ENCODE assay signal across 29 cellular contexts in genomic region chr15:65468229-65468628, GRCh38.
"Had no signal": no experiment of that assay in that cellular context is flagged by ENCODE, and none has a peak within 500 bp of the region (broad histone marks: within the 10 kb centered on the region; RNA-seq: fewer than 3 reads in every experiment).

No MANE protein-coding gene starts in this region.

- DNase-seq: natural killer cell; occipital lobe; ovary; posterior cingulate gyrus; psoas muscle; right cardiac atrium; right lobe of liver; sigmoid colon; small intestine; stimulated activated CD4-positive, alpha-beta T cell treated with anti-CD3 and anti-CD28 coated beads, Interleukin-15, amount 100 ng/mL, for 24 hours; stimulated activated CD4-positive, alpha-beta T cell treated with anti-CD3 and anti-CD28 coated beads, Interleukin-2, amount 100 ng/mL, for 24 hours; stimulated activated CD4-positive, alpha-beta T cell treated with anti-CD3 and anti-CD28 coated beads, Interleukin-2, amount 100 ng/mL, for 48 hours; stimulated activated CD4-positive, alpha-beta T cell treated with anti-CD3 and anti-CD28 coated beads, Interleukin-4, amount 100 ng/mL, for 24 hours; stimulated activated naive CD4-positive, alpha-beta T cell; stimulated activated naive CD8-positive, alpha-beta T cell treated with anti-CD3 and anti-CD28 coated beads, Interleukin-15, amount 100 ng/mL, for 72 hours; stimulated activated naive CD8-positive, alpha-beta T cell treated with anti-CD3 and anti-CD28 coated beads, Interleukin-15, Interleukin-2, amounts not matched to agents 100 U/mL and 50 U/mL, for 24 hours; substantia nigra; testis; tibial artery; transverse colon; upper lobe of right lung; uterus had no signal

- H3K79me2 ChIP-seq: parathyroid adenoma had no signal

- H3K4me3 Mint-ChIP-seq: natural killer cell; nephron; neural progenitor cell; stimulated activated memory B cell treated with anti-CD40 and anti-IgM and Interleukin-4, amounts not matched to agents 10 μg/mL and 1 μg/mL and 100 μg/mL, for 72 hours; stimulated activated naive CD8-positive, alpha-beta T cell treated with anti-CD3 and anti-CD28 coated beads, Interleukin-15, amount 100 ng/mL, for 72 hours; type B pancreatic cell had no signal

- FAIRE-seq: small intestine had no signal

- H3K27ac ChIP-seq: neural progenitor cell, ovary, parathyroid adenoma, psoas muscle, right lobe of liver, sigmoid colon, suprapubic skin, testis, tibial artery, transverse colon, upper lobe of right lung, uterus had no signal

- H3K36me3 ChIP-seq: ovary, uterus had no signal

- H3K4me2 ChIP-seq: neural progenitor cell had no signal

- H3K9me3 ChIP-seq: ovary, psoas muscle, right lobe of liver, sigmoid colon, suprapubic skin, testis, tibial artery, transverse colon, upper lobe of right lung, uterus had no signal

- H2AFZ ChIP-seq: neural progenitor cell, parathyroid adenoma had no signal

- H3K9me3 Mint-ChIP-seq: natural killer cell; nephron; neural progenitor cell; stimulated activated memory B cell treated with anti-CD40 and anti-IgM and Interleukin-4, amounts not matched to agents 10 μg/mL and 1 μg/mL and 100 μg/mL, for 72 hours; stimulated activated naive CD8-positive, alpha-beta T cell treated with anti-CD3 and anti-CD28 coated beads, Interleukin-15, amount 100 ng/mL, for 72 hours; type B pancreatic cell had no signal

- H3K27me3 Mint-ChIP-seq: progenitor cell of endocrine pancreas; stimulated activated memory B cell treated with anti-CD40 and anti-IgM and Interleukin-4, amounts not matched to agents 10 μg/mL and 1 μg/mL and 100 μg/mL, for 72 hours; stimulated activated naive CD8-positive, alpha-beta T cell treated with anti-CD3 and anti-CD28 coated beads, Interleukin-15, amount 100 ng/mL, for 72 hours; type B pancreatic cell had no signal

- H3K9ac ChIP-seq: neural progenitor cell, parathyroid adenoma had no signal

- H3K27me3 ChIP-seq: neural progenitor cell, ovary, right lobe of liver, sigmoid colon, suprapubic skin, testis, tibial artery, transverse colon, upper lobe of right lung, uterus had no signal

- H3K4me1 ChIP-seq: neural progenitor cell, parathyroid adenoma, psoas muscle, right lobe of liver, sigmoid colon, suprapubic skin, testis, tibial artery, transverse colon, upper lobe of right lung, uterus had no signal

- H3K27ac Mint-ChIP-seq: natural killer cell; nephron; neural progenitor cell; progenitor cell of endocrine pancreas; stimulated activated memory B cell treated with anti-CD40 and anti-IgM and Interleukin-4, amounts not matched to agents 10 μg/mL and 1 μg/mL and 100 μg/mL, for 72 hours; stimulated activated naive CD8-positive, alpha-beta T cell treated with anti-CD3 and anti-CD28 coated beads, Interleukin-15, amount 100 ng/mL, for 72 hours; type B pancreatic cell had no signal

- ATAC-seq: natural killer cell; psoas muscle; right cardiac atrium; right lobe of liver; stimulated activated memory B cell treated with anti-CD40 and anti-IgM and Interleukin-4, amounts not matched to agents 10 μg/mL and 1 μg/mL and 100 μg/mL, for 72 hours; stimulated activated naive CD8-positive, alpha-beta T cell treated with anti-CD3 and anti-CD28 coated beads, Interleukin-15, amount 100 ng/mL, for 72 hours; stimulated activated naive CD8-positive, alpha-beta T cell treated with anti-CD3 and anti-CD28 coated beads, Interleukin-15, Interleukin-2, amounts not matched to agents 100 U/mL and 50 U/mL, for 24 hours; upper lobe of right lung had no signal

- H3K4me3 ChIP-seq: neural progenitor cell, ovary, psoas muscle, right lobe of liver, sigmoid colon, suprapubic skin, testis, tibial artery, transverse colon, upper lobe of right lung, uterus had no signal

- H3K4me1 Mint-ChIP-seq: natural killer cell; nephron; neural progenitor cell; stimulated activated memory B cell treated with anti-CD40 and anti-IgM and Interleukin-4, amounts not matched to agents 10 μg/mL and 1 μg/mL and 100 μg/mL, for 72 hours; stimulated activated naive CD8-positive, alpha-beta T cell treated with anti-CD3 and anti-CD28 coated beads, Interleukin-15, amount 100 ng/mL, for 72 hours had no signal
